14 cellular contexts compared by ENCODE assay signal in genomic region chr1:230112782-230113181, GRCh38. TPM values are rescaled to one million over a fixed set of nuclear protein-coding genes. Genes with fewer than 3 reads are reported as not detected.
DNase-seq lines count a peak whose midpoint lies in the region; ATAC-seq, FAIRE-seq and TF ChIP-seq lines count a peak whose summit lies in the region.
"Had no signal": no experiment of that assay in that cellular context is flagged by ENCODE, and none has a peak within 500 bp of the region (broad histone marks: within the 10 kb centered on the region; RNA-seq: fewer than 3 reads in every experiment).

No MANE protein-coding gene starts in this region.

- TF ChIP-seq CTCF in A549 (IDR thresholded peaks at IDR 0.05), result no peak
- no peak for TF ChIP-seq CTCF in KMS-11 (conservative IDR thresholded peaks at IDR 0.05; ENCODE audit: low read depth, low read length)
- TF ChIP-seq CTCF in coronary artery (IDR thresholded peaks at IDR 0.05), result no peak
- TF ChIP-seq CTCF in osteocyte (IDR thresholded peaks at IDR 0.05), result no peak

- peak overlapping the region; percentile 92 for H3K27ac Mint-ChIP-seq in osteocyte (ENCODE audit: unreplicated experiment)

- H3K9me3 ChIP-seq in A549, result no peaks in the 10 kb centered on the region
- H3K9me3 ChIP-seq: BE2C had no signal

- H3K4me2 ChIP-seq in A549 (peak overlapping the region; percentile 40; the same call in 2 of the 3 replicates), KMS-11 (peak overlapping the region; percentile 90)

- H3K4me1 ChIP-seq in A549 (peaks cover 55% of the 10 kb centered on the region), KMS-11 (ENCODE audit: low read depth, poor library complexity, severe bottlenecking) (peaks cover 79% of the 10 kb centered on the region)

- H3K27me3 ChIP-seq in KMS-11 (ENCODE audit: insufficient read depth, low read depth), result no peaks in the 10 kb centered on the region
- H3K27me3 ChIP-seq: BE2C had no signal

- FAIRE-seq in A549 (lab: Jason Lieb, UNC), result no peak
- FAIRE-seq: small intestine had no signal

- H3K27me3 Mint-ChIP-seq in osteocyte (ENCODE audit: unreplicated experiment), result no peaks in the 10 kb centered on the region

- H3K4me3 Mint-ChIP-seq in osteocyte (ENCODE audit: unreplicated experiment), result no peak overlapping the region
- H3K4me3 Mint-ChIP-seq: activated T-cell treated with anti-CD3 and anti-CD28 coated beads, Interleukin-2, amount 50 U/mL, for 4 hours had no signal

- no peaks in the 10 kb centered on the region; the same call in 1 of the 2 replicates for H3K36me3 ChIP-seq in KMS-11 (ENCODE audit: insufficient read depth)

- TF ChIP-seq RAD21 in A549 (conservative IDR thresholded peaks at IDR 0.05 in 1 of 2, IDR thresholded peaks at IDR 0.05 in 1 of 2), result no peak

- TF ChIP-seq POLR2A in A549 (IDR thresholded peaks at IDR 0.05; ENCODE audit: low read length), result no peak

- H3K9me3 Mint-ChIP-seq in osteocyte (ENCODE audit: unreplicated experiment), result no peaks in the 10 kb centered on the region
- H3K9me3 Mint-ChIP-seq: activated T-cell treated with anti-CD3 and anti-CD28 coated beads, Interleukin-2, amount 50 U/mL, for 4 hours had no signal

- peaks cover 3% of the 10 kb centered on the region for H3K36me3 Mint-ChIP-seq in osteocyte (ENCODE audit: unreplicated experiment)

- no peak for TF ChIP-seq EP300 in A549 (IDR thresholded peaks at IDR 0.05)

- ATAC-seq in A549 (peak; percentile 4 to 12; a peak in 2 of 6 replicates), GM18909 (IDR thresholded peaks at IDR 0.05; ENCODE audit: poor library complexity, unreplicated experiment) (no peak)
- ATAC-seq: activated T-cell treated with anti-CD3 and anti-CD28 coated beads, Interleukin-2, amount 50 U/mL, for 4 hours had no signal

- H3K9ac ChIP-seq in KMS-11, result no peak overlapping the region

- peaks cover 60% of the 10 kb centered on the region for H3K4me1 Mint-ChIP-seq in osteocyte (ENCODE audit: unreplicated experiment)

- H3K4me3 ChIP-seq in A549 (no peak overlapping the region), KMS-11 (IDR thresholded peaks at IDR 0.05; ENCODE audit: insufficient read depth, low read depth, low read length) (no peak overlapping the region), coronary artery (no peak overlapping the region)

- peaks cover 93% of the 10 kb centered on the region for H3K79me2 ChIP-seq in KMS-11 (ENCODE audit: insufficient read depth, low read depth)

- CTCF ChIA-PET in A549 (lab: Yijun Ruan, JAX), result interaction anchor here (1.1 to 1.6 kb wide), 3 partner anchors 8 to 55 kb away, joined by 3 to 4 read pairs (median 4); no protein-coding TSS in a partner anchor

- DNase-seq in A549 (ENCODE audit: low read depth in 1 of 2, low spot score in 1 of 2) (no peak), coronary artery (ENCODE audit: low spot score) (no peak), osteocyte (ENCODE audit: extremely low spot score, unreplicated experiment) (no peak), GDM1 (lab: John Stamatoyannopoulos, UW) (no peak), cerebellar nuclear complex (lab: John Stamatoyannopoulos, UW) (no peak), NCI-H1930 (lab: John Stamatoyannopoulos, UW) (no peak)
- DNase-seq: activated T-cell treated with anti-CD3 and anti-CD28 coated beads, Interleukin-2, amount 50 U/mL, for 4 hours; NCI-H526 treated with DMSO at 0.1 percent for 48 hours; SIG-M5 had no signal

- POLR2A ChIA-PET in A549 (lab: Yijun Ruan, JAX), result interaction anchor here (1.6 kb wide), 1 partner anchor 46 kb away, joined by 4 read pairs; the partner anchor contains the start of gene GALNT2

- H2AFZ ChIP-seq in KMS-11 (ENCODE audit: low read depth), result no peak overlapping the region

- 81% methylated on average over 5 of the region's 5 CpGs for WGBS in A549 (ENCODE audit: missing lambda C conversion rate)

- H3K27ac ChIP-seq in A549 (peak overlapping the region; percentile 3 to 78; a peak in 4 of 6 replicates), KMS-11 (peak overlapping the region; percentile 93; the same call in 1 of the 2 replicates), coronary artery (peak overlapping the region; percentile 75 to 93)
- H3K27ac ChIP-seq: VCaP had no signal

- H4K20me1 ChIP-seq in KMS-11 (ENCODE audit: insufficient read depth), result no peaks in the 10 kb centered on the region

TF ChIP-seq in A549, 52 proteins besides CTCF, POLR2A, EP300 and RAD21:
- no peak for TF ChIP-seq ZNF302 (CRISPR knock-in tag; IDR thresholded peaks at IDR 0.05)
- TF ChIP-seq, protein P1, sequence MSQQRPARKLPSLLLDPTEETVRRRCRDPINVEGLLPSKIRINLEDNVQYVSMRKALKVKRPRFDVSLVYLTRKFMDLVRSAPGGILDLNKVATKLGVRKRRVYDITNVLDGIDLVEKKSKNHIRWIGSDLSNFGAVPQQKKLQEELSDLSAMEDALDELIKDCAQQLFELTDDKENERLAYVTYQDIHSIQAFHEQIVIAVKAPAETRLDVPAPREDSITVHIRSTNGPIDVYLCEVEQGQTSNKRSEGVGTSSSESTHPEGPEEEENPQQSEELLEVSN (IDR thresholded peaks at IDR 0.05; ENCODE audit: borderline replicate concordance, low read depth), result no peak
- no peak for TF ChIP-seq EHF (CRISPR knock-in tag; IDR thresholded peaks at IDR 0.05)
- no peak for TF ChIP-seq KDM1A (IDR thresholded peaks at IDR 0.05; ENCODE audit: low read depth)
- TF ChIP-seq JUNB (IDR thresholded peaks at IDR 0.05), result no peak
- TF ChIP-seq BHLHE40 (IDR thresholded peaks at IDR 0.05; ENCODE audit: low read depth, low read length), result no peak
- no peak for TF ChIP-seq FOSL2 (IDR thresholded peaks at IDR 0.05)
- TF ChIP-seq FOSL2 (CRISPR knock-in tag; IDR thresholded peaks at IDR 0.05), result no peak
TF ChIP-seq in A549: peak in this region for 0.

RNA-seq across cellular contexts. Expression of gene GALNT2, which starts 45.7 kb away (rescaled TPM):
- polyA plus RNA-seq in A549 (2011; rRNA removed) (57.5 and 66.9 TPM in 2 replicates), A549 (2017; fragmentation: RNase III; extraction: RNeasy Plus Mini Kit Qiagen cat#74134 plus additional on column Dnase treatment) (111 to 115 TPM (median 114 TPM) in 3 replicates)
- 83.3 and 105 TPM in 2 replicates for polyA plus RNA-seq in A549 (2012; cell fraction: cytosol; rRNA removed)
- 194 and 199 TPM in 2 replicates for polyA plus RNA-seq in A549 (2012; cell fraction: nucleus; rRNA removed)
- 50.1 and 58.6 TPM in 2 replicates for polyA minus RNA-seq in A549 (2011; rRNA and poly(A)+ RNA removed)
- 149 TPM in 2 replicates for total RNA-seq in osteocyte

Comparison
In these comparisons a context has a peak if more than half of its experiments do, and no peak if none do; other contexts are left out.
1. H3K27ac ChIP-seq: peak in every context shown above with its lines; median percentile 93 in KMS-11; 84 in coronary artery; 40 in A549.